Comparison of ENCODE assay signal across 9 cellular contexts in the genomic region with DNA sequence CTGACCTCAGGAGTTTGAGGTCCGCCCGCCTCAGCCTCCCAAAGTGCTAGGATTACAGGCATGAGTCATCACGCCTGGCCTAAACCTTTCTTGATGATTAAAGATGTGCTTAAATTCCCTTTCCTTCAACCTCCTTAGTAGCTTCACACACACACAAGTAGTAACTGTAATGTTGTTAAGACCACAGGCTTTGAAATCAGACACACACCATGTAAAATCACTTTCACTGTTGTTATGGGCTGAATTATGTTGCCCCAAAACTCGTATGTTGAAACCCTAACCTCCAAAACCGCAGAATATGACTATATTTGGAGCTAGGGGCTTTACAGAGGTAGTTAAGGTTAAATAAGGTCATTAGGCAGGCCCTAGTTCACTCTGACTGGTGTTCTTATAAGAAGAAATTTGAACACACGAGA.
DNase-seq lines count a peak whose midpoint lies in the region; ATAC-seq and FAIRE-seq lines count a peak whose summit lies in the region.
"Had no signal": no experiment of that assay in that cellular context is flagged by ENCODE, and none has a peak within 500 bp of the region (broad histone marks: within the 10 kb centered on the region; RNA-seq: fewer than 3 reads in every experiment).

No MANE protein-coding gene starts in this region.

- no peaks in the 10 kb centered on the region for H3K36me3 Mint-ChIP-seq in effector memory CD8-positive, alpha-beta T cell (ENCODE audit: insufficient read depth)
- H3K36me3 Mint-ChIP-seq: naive thymus-derived CD8-positive, alpha-beta T cell had no signal

- H3K4me1 ChIP-seq in HAP-1, result no peaks in the 10 kb centered on the region

- H3K9me3 ChIP-seq in HAP-1, result no peaks in the 10 kb centered on the region

- ATAC-seq in GM18499 (IDR thresholded peaks at IDR 0.05; ENCODE audit: insufficient read depth, unreplicated experiment), result peak; percentile 84
- peak; percentile 92 for ATAC-seq in GM21723 (IDR thresholded peaks at IDR 0.05; ENCODE audit: unreplicated experiment)
- peak; percentile 55 for ATAC-seq in HG03575 (IDR thresholded peaks at IDR 0.05; ENCODE audit: extremely low read depth, insufficient number of reproducible peaks, low FRiP score, unreplicated experiment)
- peak; percentile 79 for ATAC-seq in effector memory CD8-positive, alpha-beta T cell (replicated peaks)

- peaks cover 0 to 10% of the 10 kb centered on the region in 2 donors for H3K27me3 Mint-ChIP-seq in effector memory CD8-positive, alpha-beta T cell
- H3K27me3 Mint-ChIP-seq: naive thymus-derived CD8-positive, alpha-beta T cell had no signal

- no peak for DNase-seq in effector memory CD8-positive, alpha-beta T cell
- DNase-seq in NCI-H2029 treated with DMSO at 0.1 percent for 48 hours (lab: John Stamatoyannopoulos, UW), result no peak
- no peak for DNase-seq in HAP-1 (ENCODE audit: low spot score in 2 of 2)
- DNase-seq in frontal cortex (ENCODE audit: low spot score in 2 of 2), result no peak
- DNase-seq in DMS79 (lab: John Stamatoyannopoulos, UW), result no peak
- DNase-seq: naive thymus-derived CD8-positive, alpha-beta T cell had no signal

- H3K4me3 Mint-ChIP-seq in effector memory CD8-positive, alpha-beta T cell, result no peak overlapping the region
- H3K4me3 Mint-ChIP-seq: naive thymus-derived CD8-positive, alpha-beta T cell had no signal

- no peak overlapping the region for H3K4me3 ChIP-seq in HAP-1

- no peaks in the 10 kb centered on the region for H3K9me3 Mint-ChIP-seq in effector memory CD8-positive, alpha-beta T cell

- H3K4me1 Mint-ChIP-seq in effector memory CD8-positive, alpha-beta T cell (ENCODE audit: low read depth in 2 of 2), result no peaks in the 10 kb centered on the region
- H3K4me1 Mint-ChIP-seq: naive thymus-derived CD8-positive, alpha-beta T cell had no signal

- FAIRE-seq in frontal cortex (lab: Jason Lieb, UNC), result no peak

- no peak overlapping the region for H3K27ac Mint-ChIP-seq in effector memory CD8-positive, alpha-beta T cell
- H3K27ac Mint-ChIP-seq: naive thymus-derived CD8-positive, alpha-beta T cell had no signal

- in situ Hi-C loops in HAP-1 (cut with MboI; ENCODE audit: low sequenced_read_pairs), result no loop called here

- no peaks in the 10 kb centered on the region for H3K36me3 ChIP-seq in HAP-1 (replicated peaks)

- H3K27me3 ChIP-seq in HAP-1 (ENCODE audit: low read depth), result no peaks in the 10 kb centered on the region
